ENCODE assay signal across 13 cellular contexts in genomic region chr17:42252528-42253172, GRCh38. TPM values are rescaled to one million over a fixed set of nuclear protein-coding genes. Genes with fewer than 3 reads are reported as not detected.
DNase-seq lines count a peak whose midpoint lies in the region; ATAC-seq, FAIRE-seq and TF ChIP-seq lines count a peak whose summit lies in the region.
"Had no signal": no experiment of that assay in that cellular context is flagged by ENCODE, and none has a peak within 500 bp of the region (broad histone marks: within the 10 kb centered on the region; RNA-seq: fewer than 3 reads in every experiment).

No MANE protein-coding gene starts in this region.

- H3K9me3 Mint-ChIP-seq in CD4-positive, alpha-beta T cell, result no peaks in the 10 kb centered on the region
- peaks cover under 1% of the 10 kb centered on the region for H3K9me3 Mint-ChIP-seq in astrocyte (ENCODE audit: unreplicated experiment)
- H3K9me3 Mint-ChIP-seq in memory B cell, result no peaks in the 10 kb centered on the region
- H3K9me3 Mint-ChIP-seq: activated naive CD8-positive, alpha-beta T cell treated with anti-CD3 and anti-CD28 coated beads, Interleukin-2, amount 10 ng/mL, durations not matched to agents 7 days and 5 days had no signal

- H3K4me3 ChIP-seq in astrocyte (ENCODE audit: insufficient read depth, low read depth, low read length), result no peak overlapping the region
- H3K4me3 ChIP-seq: right lobe of liver had no signal

- CTCF ChIA-PET in CD4-positive, alpha-beta T cell (lab: Charles Lee), result interaction anchor here (0.6 to 7.7 kb wide), 3 partner anchors 16 to 153 kb away, joined by 3 to 51 read pairs (median 5); no protein-coding TSS in a partner anchor

- ATAC-seq in CD4-positive, alpha-beta T cell (ENCODE audit: poor library complexity), result no peak
- ATAC-seq in memory B cell (ENCODE audit: low read depth) (no peak), GM18870 (IDR thresholded peaks at IDR 0.05; ENCODE audit: unreplicated experiment) (no peak), HG02642 (IDR thresholded peaks at IDR 0.05; ENCODE audit: poor library complexity, unreplicated experiment) (no peak)
- ATAC-seq: left lobe of liver, right lobe of liver had no signal

- no peaks in the 10 kb centered on the region for H3K27me3 ChIP-seq in CD4-positive, alpha-beta T cell (ENCODE audit: control insufficient read depth, insufficient read depth, low read length)
- no peaks in the 10 kb centered on the region for H3K27me3 ChIP-seq in astrocyte (ENCODE audit: insufficient read depth, low read length)
- H3K27me3 ChIP-seq: right lobe of liver had no signal

- H2AFZ ChIP-seq in astrocyte (ENCODE audit: low read depth, low read length), result no peak overlapping the region

- H3K79me2 ChIP-seq in astrocyte (ENCODE audit: insufficient read depth, low read length), result peaks cover 77% of the 10 kb centered on the region

- peak overlapping the region; percentile 96 for H3K27ac Mint-ChIP-seq in CD4-positive, alpha-beta T cell
- H3K27ac Mint-ChIP-seq in astrocyte (ENCODE audit: unreplicated experiment) (no peak overlapping the region), memory B cell (peak overlapping the region; percentile 51)
- H3K27ac Mint-ChIP-seq: activated naive CD8-positive, alpha-beta T cell treated with anti-CD3 and anti-CD28 coated beads, Interleukin-2, amount 10 ng/mL, durations not matched to agents 7 days and 5 days had no signal

- no peaks in the 10 kb centered on the region for H3K9me3 ChIP-seq in CD4-positive, alpha-beta T cell (ENCODE audit: control insufficient read depth, low read length)
- H3K9me3 ChIP-seq in astrocyte (ENCODE audit: insufficient read depth, low read depth, low read length), result no peaks in the 10 kb centered on the region
- H3K9me3 ChIP-seq: right lobe of liver had no signal

- POLR2A ChIA-PET in CD4-positive, alpha-beta T cell (lab: Charles Lee), result interaction anchor here (0.5 to 7.4 kb wide), 3 partner anchors 12 to 20 kb away, joined by 3 to 301 read pairs (median 4); partner anchors contain the start of gene STAT5B

- no peak for DNase-seq in CD4-positive, alpha-beta T cell
- peak; percentile 75 for DNase-seq in M059J (ENCODE audit: low read depth)
- peak; percentile 60 for DNase-seq in astrocyte (ENCODE audit: low read depth)
- DNase-seq in memory B cell (ENCODE audit: low spot score in 2 of 2), result no peak
- no peak for DNase-seq in stimulated activated CD4-positive, alpha-beta T cell treated with anti-CD3 and anti-CD28 coated beads, Interleukin-12 subunit alpha, Interleukin-12 subunit beta, amount 100 ng/mL, for 4 hours
- DNase-seq in Kasumi-1 (lab: John Stamatoyannopoulos, UW), result no peak
- DNase-seq: activated naive CD8-positive, alpha-beta T cell treated with anti-CD3 and anti-CD28 coated beads, Interleukin-2, amount 10 ng/mL, durations not matched to agents 7 days and 5 days; right lobe of liver; T1000 had no signal

- H3K9ac ChIP-seq in astrocyte (ENCODE audit: low read length), result peak overlapping the region; percentile 31

- peaks cover 11% of the 10 kb centered on the region for H4K20me1 ChIP-seq in astrocyte (ENCODE audit: insufficient read depth, low read length)

- H3K4me1 ChIP-seq in astrocyte (ENCODE audit: insufficient read depth, low read length), result peaks cover 34% of the 10 kb centered on the region

- H3K27me3 Mint-ChIP-seq in CD4-positive, alpha-beta T cell, result no peaks in the 10 kb centered on the region
- H3K27me3 Mint-ChIP-seq in astrocyte (ENCODE audit: low read depth, unreplicated experiment), result no peaks in the 10 kb centered on the region
- no peaks in the 10 kb centered on the region for H3K27me3 Mint-ChIP-seq in memory B cell
- H3K27me3 Mint-ChIP-seq: activated naive CD8-positive, alpha-beta T cell treated with anti-CD3 and anti-CD28 coated beads, Interleukin-2, amount 10 ng/mL, durations not matched to agents 7 days and 5 days had no signal

- H3K4me1 Mint-ChIP-seq in CD4-positive, alpha-beta T cell (ENCODE audit: low read depth), result peaks cover 70% of the 10 kb centered on the region
- peaks cover 5% of the 10 kb centered on the region for H3K4me1 Mint-ChIP-seq in astrocyte (ENCODE audit: low read depth, unreplicated experiment)
- H3K4me1 Mint-ChIP-seq in memory B cell, result peaks cover 29% of the 10 kb centered on the region

- peak overlapping the region; percentile 62 for H3K4me3 Mint-ChIP-seq in CD4-positive, alpha-beta T cell
- H3K4me3 Mint-ChIP-seq in astrocyte (ENCODE audit: unreplicated experiment) (no peak overlapping the region), memory B cell (no peak overlapping the region)
- H3K4me3 Mint-ChIP-seq: activated naive CD8-positive, alpha-beta T cell treated with anti-CD3 and anti-CD28 coated beads, Interleukin-2, amount 10 ng/mL, durations not matched to agents 7 days and 5 days had no signal

- no peak for TF ChIP-seq CTCF in CD4-positive, alpha-beta T cell (IDR thresholded peaks at IDR 0.05)
- no peak for TF ChIP-seq CTCF in astrocyte (IDR thresholded peaks at IDR 0.05; ENCODE audit: insufficient read depth, low read depth, low read length)

- FAIRE-seq in astrocyte (lab: Jason Lieb, UNC), result no peak
- FAIRE-seq: GM12892 had no signal

- no peak overlapping the region for H3K27ac ChIP-seq in CD4-positive, alpha-beta T cell (ENCODE audit: low read depth, low read length)
- peak overlapping the region; percentile 74 for H3K27ac ChIP-seq in astrocyte (ENCODE audit: low read depth, low read length)
- H3K27ac ChIP-seq: right lobe of liver had no signal

- no peaks in the 10 kb centered on the region for H3K36me3 ChIP-seq in astrocyte (ENCODE audit: insufficient read depth, low read length)
- H3K36me3 ChIP-seq: right lobe of liver had no signal

- peak overlapping the region; percentile 47 for H3K4me2 ChIP-seq in astrocyte (ENCODE audit: low read length)

- H3K36me3 Mint-ChIP-seq in CD4-positive, alpha-beta T cell (ENCODE audit: low read depth), result peaks cover 12% of the 10 kb centered on the region
- H3K36me3 Mint-ChIP-seq in astrocyte (ENCODE audit: low read depth, unreplicated experiment) (peaks cover under 1% of the 10 kb centered on the region), memory B cell (no peaks in the 10 kb centered on the region)

- intact Hi-C loops in CD4-positive, alpha-beta T cell (cut with DNase I, micrococcal nuclease), result loop anchor here in 1 of 2 experiments (5.0 kb wide), 1 partner anchor 135 kb away; the partner anchor contains the start of gene STAT3

RNA-seq across cellular contexts. Expression of gene STAT5B, which starts 23.5 kb away (rescaled TPM):
- 100 to 1,000 TPM in 1 of 2 experiments, 10 to 100 TPM in 1; 99.4 to 104 TPM for total RNA-seq in CD4-positive, alpha-beta T cell
- 16.9 and 28.2 TPM in 2 replicates for total RNA-seq in M059J (2014; rRNA removed; shearing (Covaris generic))
- 23.1 and 23.7 TPM in 2 replicates for total RNA-seq in astrocyte

RNA-seq across cellular contexts. Expression of gene STAT5A, which starts 35.6 kb away (rescaled TPM):
- total RNA-seq in CD4-positive, alpha-beta T cell, result 100 to 1,000 TPM; 141 to 150 TPM
- total RNA-seq in M059J (2014; rRNA removed; shearing (Covaris generic)), result 5.2 and 12.4 TPM in 2 replicates
- total RNA-seq in astrocyte, result 0.77 and 1.9 TPM in 2 replicates

RNA-seq across cellular contexts. Expression of gene GHDC, which starts 58.4 kb away (rescaled TPM):
- total RNA-seq in CD4-positive, alpha-beta T cell, result 1 to 10 TPM; 6.8 to 8.3 TPM
- total RNA-seq in M059J (2014; rRNA removed; shearing (Covaris generic)), result 10.4 and 13.4 TPM in 2 replicates
- 0.26 and 0.64 TPM in 2 replicates for total RNA-seq in astrocyte

Comparison
In these comparisons a context has a peak if more than half of its experiments do, and no peak if none do; other contexts are left out.
1. DNase-seq: peak in M059J (single experiment) and astrocyte (single experiment); none in CD4-positive, alpha-beta T cell (0 of 10), memory B cell (0 of 2), stimulated activated CD4-positive, alpha-beta T cell treated with anti-CD3 and anti-CD28 coated beads, Interleukin-12 subunit alpha, Interleukin-12 subunit beta, amount 100 ng/mL, for 4 hours (single experiment) and Kasumi-1 (0 of 2).
2. RNA of gene STAT5A, which starts 35.6 kb away (total RNA-seq): 141 to 150 TPM in CD4-positive, alpha-beta T cell; 5.2 to 12.4 TPM in M059J and 0.77 to 1.9 TPM in astrocyte; every median in the first group is over 10 times any median in the second.